Comparison of ENCODE assay signal across 8 cellular contexts in the genomic region with DNA sequence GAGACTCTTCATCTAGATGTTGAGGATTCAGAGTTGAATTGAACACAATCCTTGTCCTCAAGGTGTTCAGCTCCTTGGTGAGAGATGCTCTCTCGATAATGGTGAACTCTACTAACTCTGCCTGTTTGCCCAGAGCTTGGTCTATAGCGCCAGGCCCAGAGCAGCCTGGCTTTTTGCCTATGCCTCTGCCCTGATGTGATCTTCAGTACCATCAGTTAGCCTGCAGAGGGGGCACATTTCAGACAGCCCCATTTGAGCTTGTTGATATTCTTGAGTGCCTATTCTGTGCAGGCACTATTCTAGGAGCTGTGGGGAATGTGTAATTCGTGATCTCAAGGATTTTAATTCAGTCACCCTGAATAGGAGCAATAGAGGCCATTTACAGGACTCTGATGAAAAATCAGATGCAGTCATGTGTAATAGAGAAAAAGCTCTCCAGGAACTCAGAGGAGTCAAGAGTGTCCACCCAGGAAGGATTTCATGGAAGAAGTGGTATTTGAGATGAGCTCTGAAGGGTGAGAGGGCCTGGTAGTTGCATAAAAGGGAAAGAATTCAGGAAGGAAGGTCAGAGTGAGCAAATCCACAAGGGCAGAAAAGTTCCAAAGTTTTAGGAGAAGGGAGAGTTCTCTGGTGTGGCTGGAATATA. TPM values are rescaled to one million over a fixed set of nuclear protein-coding genes. Genes with fewer than 3 reads are reported as not detected.
DNase-seq lines count a peak whose midpoint lies in the region; ATAC-seq and TF ChIP-seq lines count a peak whose summit lies in the region.

No MANE protein-coding gene starts in this region.

- H3K79me2 ChIP-seq in OCI-LY1 (ENCODE audit: insufficient read depth, low read length): no peaks in the 10 kb centered on the region

- no peak overlapping the region for H2AFZ ChIP-seq in OCI-LY1 (ENCODE audit: low read length)

- in situ Hi-C loops in brain microvascular endothelial cell (cut with HindIII; ENCODE audit: low pct_ligation_motif_present, low sequenced_read_pairs): no loop called here

- TF ChIP-seq CTCF in A673 (conservative IDR thresholded peaks at IDR 0.05; ENCODE audit: low read depth, low read length) (peak; percentile 72), OCI-LY1 (IDR thresholded peaks at IDR 0.05; ENCODE audit: low read length) (peak; percentile 66), brain microvascular endothelial cell (IDR thresholded peaks at IDR 0.05; ENCODE audit: low read depth, low read length, missing control alignments) (peak; percentile 77), lung (IDR thresholded peaks at IDR 0.05; ENCODE audit: control extremely low read depth, extremely low read depth) (no peak), vagina (IDR thresholded peaks at IDR 0.05) (no peak)

- no peaks in the 10 kb centered on the region for H3K9me2 ChIP-seq in OCI-LY1 (ENCODE audit: low read depth, low read length)

- no peaks in the 10 kb centered on the region for H4K20me1 ChIP-seq in OCI-LY1 (ENCODE audit: insufficient read depth, low read length)

- H3F3A ChIP-seq in OCI-LY1 (ENCODE audit: insufficient read depth, low read length): no peaks in the 10 kb centered on the region

- WGBS in lung, 2 donors: 81 to 83% methylated on average over 3 of the region's 3 CpGs

- peak; percentile 77 for DNase-seq in A673 (ENCODE audit: low spot score)
- peak; percentile 65 for DNase-seq in ELR (ENCODE audit: low read depth)
- peak; percentile 22 for DNase-seq in brain microvascular endothelial cell
- DNase-seq in lung (ENCODE audit: low spot score): no peak
- DNase-seq in cortex of kidney (lab: John Stamatoyannopoulos, UW): no peak
- DNase-seq in cerebellar cortex (ENCODE audit: low spot score): no peak
- no peak for DNase-seq in vagina (ENCODE audit: extremely low spot score in 2 of 2)

- H3K4me1 ChIP-seq in A673 (ENCODE audit: insufficient read depth, low read length, poor library complexity, severe bottlenecking) (no peaks in the 10 kb centered on the region), OCI-LY1 (ENCODE audit: insufficient read depth, low read length, severe bottlenecking) (no peaks in the 10 kb centered on the region), lung (ENCODE audit: control insufficient read depth in 2 of 2, insufficient read depth in 2 of 2, low read length in 2 of 2) (no peaks in the 10 kb centered on the region), vagina (no peaks in the 10 kb centered on the region)

- BruUV-seq in A673 (replicated peaks; lab: Mats Ljungman, UMichigan): no TSS peak

- POLR2A ChIA-PET in A673 (lab: Charles Lee; ENCODE audit: low non-redundant PET): interaction anchor here (0.5 to 0.6 kb wide), 2 partner anchors 12 to 727 kb away, joined by 4 to 15 read pairs; no protein-coding TSS in a partner anchor

- no peak overlapping the region for H3K4me2 ChIP-seq in OCI-LY1 (ENCODE audit: low read length)

- CTCF ChIA-PET in A673 (lab: Charles Lee): interaction anchor here (0.9 to 1.3 kb wide), 6 partner anchors 8 to 41 kb away, joined by 3 to 8 read pairs (median 5); partner anchors contain the start of gene GTPBP1

- intact Hi-C loops in A673 (cut with micrococcal nuclease; ENCODE audit: unreplicated experiment) (no loop called here), vagina (cut with DNase I) (no loop called here)

- ATAC-seq in lung (ENCODE audit: insufficient read depth, low FRiP score): peak; percentile 53

- H3K36me3 ChIP-seq in A673 (ENCODE audit: insufficient read depth, low read length, poor library complexity, severe bottlenecking) (peaks cover 95% of the 10 kb centered on the region), OCI-LY1 (ENCODE audit: insufficient read depth, low read length) (peaks cover 82% of the 10 kb centered on the region), brain microvascular endothelial cell (replicated peaks) (peaks cover 76% of the 10 kb centered on the region), lung (ENCODE audit: control insufficient read depth in 2 of 2, insufficient read depth in 2 of 2, low read length in 2 of 2) (peaks cover 57 to 70% of the 10 kb centered on the region in 2 donors), vagina (peaks cover 0 to 91% of the 10 kb centered on the region in 2 donors)

- no peak overlapping the region for H3K4me3 ChIP-seq in A673 (ENCODE audit: low read depth, low read length, poor library complexity, severe bottlenecking)
- no peak overlapping the region for H3K4me3 ChIP-seq in OCI-LY1 (ENCODE audit: low read depth, low read length, poor library complexity, severe bottlenecking)
- no peak overlapping the region for H3K4me3 ChIP-seq in brain microvascular endothelial cell (ENCODE audit: low read depth, low read length)
- no peak overlapping the region for H3K4me3 ChIP-seq in lung
- no peak overlapping the region for H3K4me3 ChIP-seq in vagina

- H3K9ac ChIP-seq in OCI-LY1 (ENCODE audit: low read length): no peak overlapping the region

- H3K27ac ChIP-seq in A673 (ENCODE audit: low read depth, low read length, poor library complexity, severe bottlenecking) (no peak overlapping the region), OCI-LY1 (ENCODE audit: low read depth, low read length, poor library complexity, severe bottlenecking) (no peak overlapping the region), brain microvascular endothelial cell (no peak overlapping the region), lung (ENCODE audit: low read depth in 1 of 2, low read length in 1 of 2) (no peak overlapping the region), vagina (no peak overlapping the region)

- no peaks in the 10 kb centered on the region for H3K27me3 ChIP-seq in A673 (replicated peaks; ENCODE audit: insufficient read depth, low read depth, low read length, poor library complexity)
- no peaks in the 10 kb centered on the region for H3K27me3 ChIP-seq in OCI-LY1 (ENCODE audit: insufficient read depth, low read length)
- no peaks in the 10 kb centered on the region for H3K27me3 ChIP-seq in brain microvascular endothelial cell (replicated peaks)
- no peaks in the 10 kb centered on the region for H3K27me3 ChIP-seq in lung (ENCODE audit: control insufficient read depth, insufficient read depth)
- H3K27me3 ChIP-seq in vagina: no peaks in the 10 kb centered on the region

- H3K9me3 ChIP-seq in A673 (ENCODE audit: low read depth, low read length, poor library complexity, severe bottlenecking): no peaks in the 10 kb centered on the region
- H3K9me3 ChIP-seq in OCI-LY1 (ENCODE audit: low read length): no peaks in the 10 kb centered on the region
- no peaks in the 10 kb centered on the region for H3K9me3 ChIP-seq in lung (ENCODE audit: control insufficient read depth in 2 of 2, insufficient read depth in 1 of 2, low read length in 1 of 2)
- no peaks in the 10 kb centered on the region for H3K9me3 ChIP-seq in vagina

- TF ChIP-seq POLR2A in vagina (IDR thresholded peaks at IDR 0.05): no peak

RNA-seq across cellular contexts. Expression of gene GTPBP1, which starts 19.3 kb away (rescaled TPM):
- total RNA-seq in A673 (2021): 88.2 and 96.2 TPM in 2 replicates
- total RNA-seq in lung: 10 to 100 TPM; 61.7 to 69.1 TPM
- 10 to 100 TPM; 24.1 to 35.8 TPM for polyA plus RNA-seq in lung
- total RNA-seq in vagina: 69.5 TPM

RNA-seq across cellular contexts. Expression of gene JOSD1, which starts 24.3 kb away (rescaled TPM):
- total RNA-seq in A673 (2021) (53.1 and 54.2 TPM in 2 replicates), lung (10 to 100 TPM; 38.2 to 64.0 TPM), vagina (106 TPM)
- polyA plus RNA-seq in lung: 10 to 100 TPM; 17.8 to 49.4 TPM

RNA-seq across cellular contexts. Expression of gene SUN2, which starts 30.7 kb away (rescaled TPM):
- total RNA-seq in A673 (2021): 104 and 110 TPM in 2 replicates
- 100 to 1,000 TPM in 1 of 2 donors, 10 to 100 TPM in 1; 75.5 to 220 TPM for total RNA-seq in lung
- 100 to 1,000 TPM in 1 of 2 donors, 10 to 100 TPM in 1; 58.6 to 138 TPM for polyA plus RNA-seq in lung
- 258 TPM for total RNA-seq in vagina

RNA-seq across cellular contexts. Expression of gene TOMM22, which starts 43.3 kb away (rescaled TPM):
- total RNA-seq in A673 (2021): 143 and 152 TPM in 2 replicates
- 10 to 100 TPM; 27.3 to 57.7 TPM for total RNA-seq in lung
- 10 to 100 TPM; 25.6 to 31.1 TPM for polyA plus RNA-seq in lung
- total RNA-seq in vagina: 21.1 TPM

Comparison
In these comparisons a context has a peak if more than half of its experiments do, and no peak if none do; other contexts are left out.
1. DNase-seq: peak in A673 (single experiment), ELR (single experiment) and brain microvascular endothelial cell (single experiment); none in lung (single experiment), cortex of kidney (single experiment), cerebellar cortex (single experiment) and vagina (0 of 2).
2. CTCF ChIP-seq: peak in A673 (single experiment), OCI-LY1 (single experiment) and brain microvascular endothelial cell (single experiment); none in lung (single experiment) and vagina (0 of 3).